10 cellular contexts compared by ENCODE assay signal in the genomic region with DNA sequence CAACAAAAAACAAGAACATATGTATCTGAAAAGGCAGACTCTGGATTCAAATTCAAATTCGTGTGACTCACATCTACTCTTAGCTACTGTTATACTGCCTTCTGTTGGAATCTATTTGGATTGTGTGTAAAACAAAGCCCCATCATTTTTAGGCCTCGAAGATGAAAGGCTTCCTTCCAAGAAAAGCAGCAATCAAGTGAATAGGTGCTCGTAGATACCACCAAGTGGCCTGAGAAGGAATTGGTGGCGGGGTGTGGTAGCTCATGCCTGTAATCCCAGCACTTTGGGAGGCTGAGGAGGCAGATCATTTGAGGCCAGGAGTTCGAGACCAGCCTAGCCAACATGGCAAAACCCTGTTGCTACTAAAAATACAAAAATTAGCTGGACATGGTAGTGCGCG. TPM values are rescaled to one million over a fixed set of nuclear protein-coding genes. Genes with fewer than 3 reads are reported as not detected.
DNase-seq lines count a peak whose midpoint lies in the region; ATAC-seq, FAIRE-seq and TF ChIP-seq lines count a peak whose summit lies in the region.
"Had no signal": no experiment of that assay in that cellular context is flagged by ENCODE, and none has a peak within 500 bp of the region (broad histone marks: within the 10 kb centered on the region; RNA-seq: fewer than 3 reads in every experiment).

No MANE protein-coding gene starts in this region.

- peaks cover 64% of the 10 kb centered on the region for H3K4me1 Mint-ChIP-seq in WTC11

- no peaks in the 10 kb centered on the region for H3K79me2 ChIP-seq in HCT116 (ENCODE audit: insufficient read depth, low read length)

- no peak overlapping the region for H3K4me3 Mint-ChIP-seq in WTC11

- BruUV-seq in HCT116 (replicated peaks; lab: Mats Ljungman, UMichigan), result no TSS peak

- peaks cover 7% of the 10 kb centered on the region; the same call in 1 of the 2 replicates for H3K27me3 Mint-ChIP-seq in WTC11 (ENCODE audit: low read depth)

- DNase-seq in NCI-H524 (lab: John Stamatoyannopoulos, UW), result peak; percentile 25 to 35
- DNase-seq in NCI-H524 treated with DMSO at 0.1 percent for 48 hours (lab: John Stamatoyannopoulos, UW), result no peak
- DNase-seq in HCT116 (ENCODE audit: low read depth, low spot score), result peak; percentile 43
- DNase-seq in WTC11 (ENCODE audit: low spot score), result peak; percentile 48
- DNase-seq in kidney, result no peak
- DNase-seq in activated CD4-positive, CD25-positive, alpha-beta regulatory T cell (lab: John Stamatoyannopoulos, UW), result no peak
- DNase-seq in activated T-cell treated with anti-CD3 and anti-CD28 coated beads, Interleukin-2, amount 50 U/mL, for 1 hour, result no peak
- no peak for DNase-seq in retina
- DNase-seq: NCI-H2081 treated with DMSO at 0.1 percent for 48 hours had no signal

- no peaks in the 10 kb centered on the region for H3K9me2 ChIP-seq in HCT116 (ENCODE audit: insufficient read depth)

- H3K36me3 Mint-ChIP-seq in WTC11, result peaks cover 16% of the 10 kb centered on the region

- no peaks in the 10 kb centered on the region for H3K27me3 ChIP-seq in HCT116 (ENCODE audit: insufficient read depth, low read length)
- H3K27me3 ChIP-seq: BLaER1 treated with 17β-estradiol and CSF1 and Interleukin-3, amounts not matched to agents 10 nM and 100 nM had no signal

- peaks cover 7% of the 10 kb centered on the region; the same call in 1 of the 2 replicates for H3K9me3 Mint-ChIP-seq in WTC11

- POLR2A ChIA-PET in HCT116 (lab: Charles Lee) (interaction anchor here (0.7 kb wide), 1 partner anchor 25 kb away, joined by 3 read pairs; no protein-coding TSS in a partner anchor), WTC11 (lab: Charles Lee) (interaction anchor here (0.7 kb wide), 1 partner anchor 11 kb away, joined by 14 read pairs; no protein-coding TSS in a partner anchor)

- TF ChIP-seq CTCF in HCT116 (IDR thresholded peaks at IDR 0.05 in 2 of 3, conservative IDR thresholded peaks at IDR 0.05 in 1 of 3; ENCODE audit: borderline replicate concordance in 1 of 3, insufficient read depth in 1 of 3, low read depth in 2 of 3, low read length in 2 of 3) (peak; percentile 17 to 56 (median 43); a peak in 5 of 6 replicates), WTC11 (IDR thresholded peaks at IDR 0.05) (no peak), kidney (IDR thresholded peaks at IDR 0.05; ENCODE audit: borderline replicate concordance, extremely low read depth, insufficient read depth) (peak; percentile 14)

- H4K20me1 ChIP-seq in HCT116 (ENCODE audit: insufficient read depth), result no peaks in the 10 kb centered on the region

- H3K9me3 ChIP-seq in HCT116 (ENCODE audit: control insufficient read depth in 1 of 2, insufficient read depth in 1 of 2, low read depth in 1 of 2, low read length in 2 of 2) (no peaks in the 10 kb centered on the region), kidney (ENCODE audit: control insufficient read depth in 1 of 2, low read length in 2 of 2) (no peaks in the 10 kb centered on the region)
- H3K9me3 ChIP-seq: BLaER1 treated with 17β-estradiol and CSF1 and Interleukin-3, amounts not matched to agents 10 nM and 100 nM had no signal

- ATAC-seq in HCT116, result peak; percentile 83
- no peak for ATAC-seq in WTC11

- H3K4me2 ChIP-seq in HCT116 (ENCODE audit: low read length), result no peak overlapping the region

- RAD21 ChIA-PET in HCT116 (lab: Charles Lee; ENCODE audit: low non-redundant PET in 1 of 2, low total read pairs in 2 of 2, uncharacterized antibody in 2 of 2, unreplicated experiment in 2 of 2), result interaction anchor here in 1 of 2 experiments (0.7 kb wide), 1 partner anchor 12 kb away, joined by 3 read pairs; no protein-coding TSS in a partner anchor

- H2AFZ ChIP-seq in HCT116 (ENCODE audit: low read depth, low read length, poor library complexity, severe bottlenecking), result no peak overlapping the region

- H3K4me3 ChIP-seq in HCT116 (replicated peaks in 1 of 2; ENCODE audit: low read depth in 1 of 2, low read length in 2 of 2) (no peak overlapping the region), kidney (ENCODE audit: low read length in 2 of 2) (no peak overlapping the region)
- H3K4me3 ChIP-seq: BLaER1 treated with 17β-estradiol and CSF1 and Interleukin-3, amounts not matched to agents 10 nM and 100 nM had no signal

- H3K36me3 ChIP-seq in HCT116 (ENCODE audit: control insufficient read depth in 1 of 2, insufficient read depth in 2 of 2, low read length in 2 of 2) (no peaks in the 10 kb centered on the region), kidney (ENCODE audit: control insufficient read depth in 1 of 2, insufficient read depth in 2 of 2, low read length in 2 of 2) (peaks cover 0 to 2% of the 10 kb centered on the region in 2 donors)

- H3K9ac ChIP-seq in HCT116 (ENCODE audit: low read length), result no peak overlapping the region
- no peak overlapping the region for H3K9ac ChIP-seq in kidney (ENCODE audit: low read length in 2 of 2)
- H3K9ac ChIP-seq: BLaER1 treated with 17β-estradiol and CSF1 and Interleukin-3, amounts not matched to agents 10 nM and 100 nM had no signal

- H3K27ac ChIP-seq in HCT116 (ENCODE audit: low read depth, low read length) (no peak overlapping the region), kidney (ENCODE audit: low read depth in 2 of 2, low read length in 2 of 2) (no peak overlapping the region)
- H3K27ac ChIP-seq: BLaER1 treated with 17β-estradiol and CSF1 and Interleukin-3, amounts not matched to agents 10 nM and 100 nM had no signal

- TF ChIP-seq RAD21 in HCT116 (IDR thresholded peaks at IDR 0.05; ENCODE audit: low read depth), result peak; percentile 40; the same call in 1 of the 2 replicates

- no peak for TF ChIP-seq POLR2A in HCT116 (IDR thresholded peaks at IDR 0.05; ENCODE audit: borderline replicate concordance, extremely low read depth, insufficient read depth, insufficient read length)

- intact Hi-C loops in HCT116 (cut with micrococcal nuclease) (no loop called here), kidney (cut with DNase I) (no loop called here)

- CTCF ChIA-PET in HCT116 (lab: Charles Lee) (interaction anchor here (1.3 to 2.6 kb wide), 3 partner anchors 27 to 331 kb away, joined by 3 to 19 read pairs (median 5); no protein-coding TSS in a partner anchor), WTC11 (lab: Charles Lee) (interaction anchor here (0.6 to 6.6 kb wide), 13 partner anchors 11 to 1940 kb away, joined by 3 to 65 read pairs (median 5); no protein-coding TSS in a partner anchor)

- FAIRE-seq in kidney (lab: Jason Lieb, UNC), result no peak

- H3K4me1 ChIP-seq in HCT116 (ENCODE audit: control insufficient read depth in 1 of 2, insufficient read depth in 2 of 2, low read length in 2 of 2) (no peaks in the 10 kb centered on the region), kidney (ENCODE audit: control insufficient read depth in 1 of 2, insufficient read depth in 1 of 2, low read depth in 1 of 2, low read length in 2 of 2) (peaks cover 7 to 9% of the 10 kb centered on the region in 2 donors)

- H3K27ac Mint-ChIP-seq in WTC11, result no peak overlapping the region

TF ChIP-seq in HCT116, 20 proteins besides CTCF, POLR2A, EP300 and RAD21:
- 0 out of 2 replicates have a peak, but pooled peaks have one; percentile 27 for TF ChIP-seq CBX3 (IDR thresholded peaks at IDR 0.05; ENCODE audit: low read depth)
- no peak for TF ChIP-seq SRF (IDR thresholded peaks at IDR 0.05; ENCODE audit: low read depth)
- no peak for TF ChIP-seq SIN3A (IDR thresholded peaks at IDR 0.05; ENCODE audit: low read depth)
- no peak for TF ChIP-seq EZH2phosphoT487 (IDR thresholded peaks at IDR 0.05; ENCODE audit: borderline replicate concordance)
- no peak for TF ChIP-seq ZFX (IDR thresholded peaks at IDR 0.05)
- peak; percentile 54 for TF ChIP-seq TCF7L2 (IDR thresholded peaks at IDR 0.05; ENCODE audit: borderline replicate concordance, extremely low read depth, insufficient read depth, insufficient read length)

TF ChIP-seq in WTC11, 78 proteins besides CTCF, POLR2A, EP300 and RAD21:
- TF ChIP-seq, protein P1, sequence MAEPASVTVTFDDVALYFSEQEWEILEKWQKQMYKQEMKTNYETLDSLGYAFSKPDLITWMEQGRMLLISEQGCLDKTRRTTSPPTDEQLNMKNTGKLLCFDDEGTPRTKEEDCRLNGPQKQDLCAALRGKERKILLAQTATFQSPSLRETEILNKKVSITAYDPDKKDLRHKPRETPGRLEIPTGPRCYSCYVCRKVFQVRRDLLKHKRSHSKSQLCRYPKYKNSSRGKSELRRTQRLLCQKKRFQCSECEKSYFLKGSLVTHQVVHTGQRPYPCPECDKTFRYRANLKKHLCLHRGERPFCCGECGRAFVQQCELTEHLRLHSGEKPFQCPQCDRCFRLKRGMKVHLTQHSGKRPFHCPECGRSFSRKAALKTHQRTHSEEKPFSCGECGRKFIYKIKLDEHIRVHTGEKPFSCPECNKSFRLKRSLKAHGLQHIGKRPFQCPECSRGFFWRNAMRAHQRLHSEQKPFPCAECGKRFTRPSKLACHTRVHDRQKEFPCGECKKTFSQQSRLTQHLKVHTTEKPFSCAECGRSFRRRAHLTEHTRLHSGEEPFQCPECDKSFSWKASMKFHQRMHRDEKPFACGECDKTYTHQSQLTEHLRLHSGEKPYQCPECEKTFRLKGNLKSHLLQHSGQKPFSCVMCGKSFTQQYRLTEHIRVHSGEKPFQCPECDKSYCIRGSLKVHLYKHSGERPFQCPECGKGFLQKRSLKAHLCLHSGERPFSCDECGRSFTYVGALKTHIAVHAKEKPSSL (CRISPR knock-in tag; conservative IDR thresholded peaks at IDR 0.05), result no peak
- TF ChIP-seq GTF2I (CRISPR knock-in tag; conservative IDR thresholded peaks at IDR 0.05), result no peak
- no peak for TF ChIP-seq ZNF416 (CRISPR knock-in tag; IDR thresholded peaks at IDR 0.05)
- no peak for TF ChIP-seq SOX15 (CRISPR knock-in tag; IDR thresholded peaks at IDR 0.05)
- no peak for TF ChIP-seq SMAD4 (CRISPR knock-in tag; IDR thresholded peaks at IDR 0.05)
- TF ChIP-seq FOXP1 (CRISPR knock-in tag; IDR thresholded peaks at IDR 0.05; ENCODE audit: borderline replicate concordance), result no peak
- TF ChIP-seq, protein P2, sequence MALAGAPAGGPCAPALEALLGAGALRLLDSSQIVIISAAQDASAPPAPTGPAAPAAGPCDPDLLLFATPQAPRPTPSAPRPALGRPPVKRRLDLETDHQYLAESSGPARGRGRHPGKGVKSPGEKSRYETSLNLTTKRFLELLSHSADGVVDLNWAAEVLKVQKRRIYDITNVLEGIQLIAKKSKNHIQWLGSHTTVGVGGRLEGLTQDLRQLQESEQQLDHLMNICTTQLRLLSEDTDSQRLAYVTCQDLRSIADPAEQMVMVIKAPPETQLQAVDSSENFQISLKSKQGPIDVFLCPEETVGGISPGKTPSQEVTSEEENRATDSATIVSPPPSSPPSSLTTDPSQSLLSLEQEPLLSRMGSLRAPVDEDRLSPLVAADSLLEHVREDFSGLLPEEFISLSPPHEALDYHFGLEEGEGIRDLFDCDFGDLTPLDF (CRISPR knock-in tag; IDR thresholded peaks at IDR 0.05), result no peak
- no peak for TF ChIP-seq NR3C1 (CRISPR knock-in tag; conservative IDR thresholded peaks at IDR 0.05; ENCODE audit: low read depth)
- no peak for TF ChIP-seq ZNF138 (CRISPR knock-in tag; conservative IDR thresholded peaks at IDR 0.05)

RNA-seq across cellular contexts. Expression of a gene that starts 4.2 kb away (rescaled TPM):
- total RNA-seq in HCT116 (2021; ENCODE audit: unreplicated experiment) (12.7 TPM), WTC11 (2021) (22.1 to 31.5 TPM (median 23.3 TPM) in 3 replicates), kidney (4.4 TPM)
- 5.2 and 6.2 TPM in 2 replicates for polyA plus RNA-seq in HCT116 (2012)
- 18.2 TPM for polyA plus RNA-seq in kidney (ENCODE audit: insufficient read depth, low read depth, low replicate concordance)

Comparison
In these comparisons a context has a peak if more than half of its experiments do, and no peak if none do; other contexts are left out.
1. DNase-seq: peak in NCI-H524 (2 of 2), HCT116 (single experiment) and WTC11 (single experiment); none in NCI-H524 treated with DMSO at 0.1 percent for 48 hours (single experiment), kidney (single experiment), activated CD4-positive, CD25-positive, alpha-beta regulatory T cell (0 of 4), activated T-cell treated with anti-CD3 and anti-CD28 coated beads, Interleukin-2, amount 50 U/mL, for 1 hour (single experiment) and retina (single experiment).